In the genomic region with DNA sequence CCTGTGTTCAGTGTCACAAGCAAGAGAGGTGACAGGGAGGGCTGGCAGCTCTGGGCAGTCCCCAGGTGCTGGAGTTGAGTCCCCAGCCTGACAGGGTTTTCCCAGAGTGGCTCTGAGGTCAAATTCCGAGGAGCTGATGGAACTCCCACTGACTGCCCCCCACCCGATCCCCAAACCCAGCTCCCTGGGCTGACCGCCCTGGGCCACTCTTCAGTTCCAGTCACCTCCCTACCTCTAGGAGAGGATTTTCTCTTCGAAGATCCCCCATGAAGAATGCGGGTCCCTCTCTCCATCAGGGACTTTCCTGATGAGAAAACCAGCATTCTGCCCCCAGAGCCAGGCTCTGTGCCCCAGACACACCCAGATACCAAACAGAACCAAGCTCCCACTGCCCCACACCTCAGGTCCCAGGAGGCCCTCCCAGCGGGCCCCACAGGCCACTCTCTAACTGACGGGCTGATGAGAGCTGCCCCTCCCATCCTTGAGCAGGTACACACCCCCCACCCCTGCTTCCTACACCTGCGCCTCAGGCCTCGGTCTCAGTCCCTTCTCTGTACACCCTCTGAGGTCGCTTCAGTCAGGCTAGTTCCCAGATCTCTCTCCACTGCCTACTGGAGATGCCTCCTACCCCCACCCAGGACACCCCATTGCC, we compare ENCODE assay signal across 18 cellular contexts. TPM values are rescaled to one million over a fixed set of nuclear protein-coding genes. Genes with fewer than 3 reads are reported as not detected.
DNase-seq lines count a peak whose midpoint lies in the region; ATAC-seq, FAIRE-seq and TF ChIP-seq lines count a peak whose summit lies in the region.
"Had no signal": no experiment of that assay in that cellular context is flagged by ENCODE, and none has a peak within 500 bp of the region (broad histone marks: within the 10 kb centered on the region; RNA-seq: fewer than 3 reads in every experiment).

No MANE protein-coding gene starts in this region.

- H4K20me1 ChIP-seq in HepG2 (ENCODE audit: insufficient read depth, low read length): no peaks in the 10 kb centered on the region
- no peaks in the 10 kb centered on the region for H4K20me1 ChIP-seq in keratinocyte (ENCODE audit: control insufficient read depth, extremely low read depth, insufficient read depth, low read length)

- ATAC-seq in right lobe of liver (peak in 1 of 4 donors; percentile 27), HepG2 (no peak), HG02970 (IDR thresholded peaks at IDR 0.05; ENCODE audit: low FRiP score, unreplicated experiment) (no peak), SK-N-SH treated with all-trans-retinoic acid at 6 μM for 48 hours (no peak)
- ATAC-seq: body of pancreas, K562, left lobe of liver had no signal

- FAIRE-seq in HepG2 (lab: Jason Lieb, UNC) (no peak), keratinocyte (lab: Jason Lieb, UNC) (no peak)
- FAIRE-seq: K562 had no signal

- H3K9me1 ChIP-seq in keratinocyte (ENCODE audit: control insufficient read depth, extremely low read depth, insufficient read depth, low read length): no peaks in the 10 kb centered on the region

- CTCF ChIA-PET in HepG2 (lab: Yijun Ruan, JAX; ENCODE audit: low intra/inter-chr PET ratio, low total read pairs): no interaction called here
- CTCF ChIA-PET in RWPE1 (lab: Yijun Ruan, JAX): interaction anchor here (0.6 to 0.7 kb wide), 2 partner anchors 79 to 400 kb away, joined by 3 read pairs; no protein-coding TSS in a partner anchor

- in situ Hi-C loops in HepG2 (cut with HindIII; ENCODE audit: extremely low pct_ligation_motif_present, low pct_unique_long_range_greater_than_20kb): no loop called here

- dilution Hi-C loops in keratinocyte (cut with MboI; ENCODE audit: extremely low pct_ligation_motif_present, low sequenced_read_pairs): no loop called here

- intact Hi-C loops in right lobe of liver (cut with DNase I) (no loop called here), HepG2 (cut with micrococcal nuclease; ENCODE audit: unreplicated experiment) (no loop called here)

- no peak overlapping the region for H3K9ac ChIP-seq in HepG2 (ENCODE audit: insufficient read depth, low read depth, low read length)
- no peak overlapping the region for H3K9ac ChIP-seq in keratinocyte (ENCODE audit: control insufficient read depth, extremely low read depth, insufficient read depth, low read length)

- H3K79me2 ChIP-seq in HepG2 (ENCODE audit: insufficient read depth, low read length) (no peaks in the 10 kb centered on the region), keratinocyte (ENCODE audit: control insufficient read depth, insufficient read depth, low read length) (no peaks in the 10 kb centered on the region)

- H3K27ac ChIP-seq in right lobe of liver (no peak overlapping the region), HepG2 (ENCODE audit: extremely low read length, insufficient read depth, low read length) (no peak overlapping the region), RWPE1 (peak overlapping the region; percentile 60), keratinocyte (ENCODE audit: control insufficient read depth, insufficient read depth, low read length) (peak overlapping the region; percentile 5)
- H3K27ac ChIP-seq: body of pancreas, colonic mucosa, Peyer's patch, SK-N-MC had no signal

- POLR2A ChIA-PET in HepG2 (lab: Yijun Ruan, JAX) (no interaction called here), RWPE1 (lab: Yijun Ruan, JAX; ENCODE audit: low non-redundant PET) (no interaction called here)

- no peak for TF ChIP-seq CTCF in right lobe of liver (IDR thresholded peaks at IDR 0.05)
- no peak for TF ChIP-seq CTCF in HepG2 (CRISPR knock-in tag; IDR thresholded peaks at IDR 0.05)
- TF ChIP-seq CTCF in RWPE1 (conservative IDR thresholded peaks at IDR 0.05; ENCODE audit: low read depth): no peak
- TF ChIP-seq CTCF in keratinocyte (optimal IDR thresholded peaks at IDR 0.05 in 1 of 3, IDR thresholded peaks at IDR 0.05 in 1 of 3, conservative IDR thresholded peaks at IDR 0.05 in 1 of 3; ENCODE audit: extremely low read depth in 1 of 3, insufficient read depth in 2 of 3, low read length in 3 of 3): no peak

- no peaks in the 10 kb centered on the region for H3K9me3 ChIP-seq in right lobe of liver
- no peaks in the 10 kb centered on the region for H3K9me3 ChIP-seq in HepG2 (ENCODE audit: low read length)
- no peaks in the 10 kb centered on the region for H3K9me3 ChIP-seq in keratinocyte (ENCODE audit: control insufficient read depth, low read depth, low read length)
- H3K9me3 ChIP-seq: body of pancreas, colonic mucosa, Peyer's patch had no signal

- H3K4me2 ChIP-seq in HepG2 (ENCODE audit: low read depth, low read length): no peak overlapping the region
- no peak overlapping the region for H3K4me2 ChIP-seq in keratinocyte (ENCODE audit: control insufficient read depth, extremely low read depth, insufficient read depth, low read depth, low read length)

- H3K27me3 ChIP-seq in right lobe of liver (no peaks in the 10 kb centered on the region), HepG2 (ENCODE audit: control insufficient read depth in 1 of 2, insufficient read depth in 2 of 2, low read length in 2 of 2) (peaks cover 0 to 11% of the 10 kb centered on the region in 2 experiments; a peak in 3 of 5 replicates), keratinocyte (ENCODE audit: control insufficient read depth, extremely low read depth, insufficient read depth, low read length) (no peaks in the 10 kb centered on the region)
- H3K27me3 ChIP-seq: body of pancreas, colonic mucosa had no signal

- TF ChIP-seq EP300 in HepG2 (IDR thresholded peaks at IDR 0.05; ENCODE audit: low read depth in 2 of 2, low read length in 2 of 2): no peak
- no peak for TF ChIP-seq EP300 in HepG2 (CRISPR knock-in tag; IDR thresholded peaks at IDR 0.05; ENCODE audit: borderline replicate concordance)

- H3K36me3 ChIP-seq in right lobe of liver (no peaks in the 10 kb centered on the region), HepG2 (replicated peaks in 1 of 2; ENCODE audit: control insufficient read depth in 1 of 2, insufficient read depth in 2 of 2, low read length in 2 of 2) (no peaks in the 10 kb centered on the region), keratinocyte (ENCODE audit: control insufficient read depth in 2 of 2, extremely low read depth in 1 of 2, insufficient read depth in 2 of 2, low read length in 2 of 2) (no peaks in the 10 kb centered on the region)
- H3K36me3 ChIP-seq: colonic mucosa, Peyer's patch had no signal

- 55% methylated on average over 4 of the region's 10 CpGs for WGBS in right lobe of liver (ENCODE audit: insufficient coverage, low coverage, low lambda C conversion rate, missing lambda C conversion rate)
- WGBS in HepG2 (ENCODE audit: low lambda C conversion rate): 4% methylated on average over 7 of the region's 10 CpGs

- no peak overlapping the region for H2AFZ ChIP-seq in HepG2 (ENCODE audit: low read length)
- no peak overlapping the region for H2AFZ ChIP-seq in keratinocyte (ENCODE audit: control insufficient read depth, low read length)

- no peak overlapping the region for H3K4me3 ChIP-seq in right lobe of liver
- H3K4me3 ChIP-seq in HepG2 (replicated peaks in 1 of 3; ENCODE audit: insufficient read depth in 1 of 3, low read depth in 2 of 3, low read length in 3 of 3): no peak overlapping the region
- H3K4me3 ChIP-seq in keratinocyte (ENCODE audit: control insufficient read depth in 2 of 3, extremely low read depth in 1 of 3, insufficient read depth in 2 of 3, low read depth in 1 of 3, low read length in 3 of 3): no peak overlapping the region
- H3K4me3 ChIP-seq: body of pancreas, colonic mucosa, K562, Peyer's patch, SK-N-MC had no signal

- TF ChIP-seq RAD21 in HepG2 (CRISPR knock-in tag; IDR thresholded peaks at IDR 0.05): no peak

- TF ChIP-seq POLR2A in right lobe of liver (IDR thresholded peaks at IDR 0.05) (no peak), HepG2 (IDR thresholded peaks at IDR 0.05; ENCODE audit: insufficient read depth in 1 of 2, low read depth in 2 of 2, low read length in 2 of 2) (no peak)

- BruUV-seq in HepG2 (replicated peaks; lab: Mats Ljungman, UMichigan): no TSS peak

- peak in 2 of 3 donors; percentile 7 to 29 for DNase-seq in right lobe of liver
- no peak for DNase-seq in HepG2 (ENCODE audit: low spot score)
- DNase-seq in RWPE1 (ENCODE audit: low spot score): no peak
- DNase-seq in keratinocyte (ENCODE audit: low read depth, low spot score): no peak
- no peak for DNase-seq in SW 1271 (lab: John Stamatoyannopoulos, UW)
- DNase-seq: activated CD4-positive, alpha-beta memory T cell treated with anti-CD3 and anti-CD28 coated beads for 36 hours; activated naive CD4-positive, alpha-beta T cell treated with anti-CD3 and anti-CD28 coated beads, Interleukin-2, amount 50 U/mL, for 16 hours; body of pancreas; colonic mucosa; GDM1; NCI-H2029 had no signal

- H3K4me1 ChIP-seq in right lobe of liver (no peaks in the 10 kb centered on the region), HepG2 (ENCODE audit: insufficient read depth, low read length) (no peaks in the 10 kb centered on the region), keratinocyte (ENCODE audit: control insufficient read depth, extremely low read depth, insufficient read depth, low read length) (peaks cover 55% of the 10 kb centered on the region)
- H3K4me1 ChIP-seq: colonic mucosa had no signal

RNA-seq across cellular contexts. Expression of a gene that starts 12.1 kb away (rescaled TPM):
- total RNA-seq in right lobe of liver (10 to 100 TPM in 1 of 6 experiments, 1 to 10 TPM in 5; 3.4 to 12.9 (median 6.5) TPM), HepG2 (2016; rRNA removed; fragmentation: Illumina TruSeq; extraction: Trizol) (not detected in 2 replicates)
- total RNA-seq in HepG2 (2016; cell fraction: cytosol; rRNA removed; fragmentation: Illumina TruSeq; extraction: Trizol; ENCODE audit: low read depth): 0.18 TPM in 1 of 2 replicates, not detected in the other
- total RNA-seq in HepG2 (2016; cell fraction: insoluble cytoplasmic fraction; rRNA removed; fragmentation: Illumina TruSeq; extraction: Trizol): not detected in 2 replicates
- total RNA-seq in HepG2 (2016; cell fraction: membrane; rRNA removed; fragmentation: Illumina TruSeq; extraction: Trizol): 0.28 TPM in 1 of 2 replicates, not detected in the other
- not detected in 2 replicates for total RNA-seq in HepG2 (2016; cell fraction: nucleus; rRNA removed; fragmentation: Illumina TruSeq; extraction: Trizol)
- polyA plus RNA-seq in HepG2 (2011; rRNA removed) (0.73 and 0.86 TPM in 2 replicates), keratinocyte (71.9 to 128 TPM (median 78.6 TPM) in 3 replicates)
- 0.35 and 0.56 TPM in 2 replicates for polyA plus RNA-seq in HepG2 (2011; cell fraction: cytosol; rRNA removed)
- polyA plus RNA-seq in HepG2 (2011; cell fraction: nucleus; rRNA removed): 0.61 and 0.68 TPM in 2 replicates
- polyA plus RNA-seq in HepG2 (2012): 0.39 TPM in 1 of 2 replicates, not detected in the other
- 0.14 and 0.26 TPM in 2 replicates for polyA plus RNA-seq in HepG2 (2016; cell fraction: cytosol; fragmentation: Illumina TruSeq; extraction: Trizol; ENCODE audit: low read depth)
- polyA plus RNA-seq in HepG2 (2016; cell fraction: insoluble cytoplasmic fraction; fragmentation: Illumina TruSeq; extraction: Trizol; ENCODE audit: low read depth): 0.21 TPM in 1 of 2 replicates, not detected in the other
- polyA plus RNA-seq in HepG2 (2016; cell fraction: membrane; fragmentation: Illumina TruSeq; extraction: Trizol; ENCODE audit: low read depth): 0.16 and 0.20 TPM in 2 replicates
- polyA plus RNA-seq in HepG2 (2016; cell fraction: nucleus; fragmentation: Illumina TruSeq; extraction: Trizol; ENCODE audit: insufficient read depth, low read depth): 0.45 TPM in 1 of 2 replicates, not detected in the other
- 0.64 and 2.0 TPM in 2 replicates for polyA minus RNA-seq in HepG2 (2011; rRNA and poly(A)+ RNA removed; ENCODE audit: low replicate concordance)
- not detected in 2 replicates for polyA minus RNA-seq in HepG2 (2011; cell fraction: cytosol; rRNA and poly(A)+ RNA removed)
- 0.37 TPM in 1 of 2 replicates, not detected in the other for polyA minus RNA-seq in HepG2 (2011; cell fraction: nucleus; rRNA and poly(A)+ RNA removed)
- polyA plus RNA-seq in keratinocyte (2011; ENCODE audit: low read depth): 13.8 TPM
- polyA plus RNA-seq in keratinocyte (2011; cell fraction: cytosol; rRNA removed): 107 and 165 TPM in 2 replicates
- 80.3 and 118 TPM in 2 replicates for polyA plus RNA-seq in keratinocyte (2011; cell fraction: nucleus; rRNA removed)
- 55.6 and 168 TPM in 2 replicates for polyA plus RNA-seq in keratinocyte (2012; ENCODE audit: low replicate concordance)
- polyA minus RNA-seq in keratinocyte: 69.1 to 336 TPM (median 108 TPM) in 3 replicates
- 111 TPM for polyA minus RNA-seq in keratinocyte (2011; cell fraction: cytosol; rRNA and poly(A)+ RNA removed)
- 35.8 and 45.0 TPM in 2 replicates for polyA minus RNA-seq in keratinocyte (2011; cell fraction: nucleus; rRNA and poly(A)+ RNA removed)

RNA-seq across cellular contexts. Expression of a gene that starts 26.1 kb away (rescaled TPM):
- total RNA-seq in right lobe of liver (10 to 100 TPM in 1 of 6 experiments, 1 to 10 TPM in 5; 2.9 to 12.8 (median 4.0) TPM), HepG2 (2016; rRNA removed; fragmentation: Illumina TruSeq; extraction: Trizol) (not detected in 2 replicates)
- not detected in 2 replicates for total RNA-seq in HepG2 (2016; cell fraction: cytosol; rRNA removed; fragmentation: Illumina TruSeq; extraction: Trizol; ENCODE audit: low read depth)
- not detected in 2 replicates for total RNA-seq in HepG2 (2016; cell fraction: insoluble cytoplasmic fraction; rRNA removed; fragmentation: Illumina TruSeq; extraction: Trizol)
- total RNA-seq in HepG2 (2016; cell fraction: membrane; rRNA removed; fragmentation: Illumina TruSeq; extraction: Trizol): not detected in 2 replicates
- total RNA-seq in HepG2 (2016; cell fraction: nucleus; rRNA removed; fragmentation: Illumina TruSeq; extraction: Trizol): not detected in 2 replicates
- polyA plus RNA-seq in HepG2 (2011; rRNA removed) (not detected in 2 replicates), keratinocyte (0.05 to 0.12 TPM (median 0.06 TPM) in 3 replicates)
- polyA plus RNA-seq in HepG2 (2011; cell fraction: cytosol; rRNA removed): 0.01 and 0.03 TPM in 2 replicates
- 0.05 and 0.11 TPM in 2 replicates for polyA plus RNA-seq in HepG2 (2011; cell fraction: nucleus; rRNA removed)
- polyA plus RNA-seq in HepG2 (2012): not detected in 2 replicates
- not detected in 2 replicates for polyA plus RNA-seq in HepG2 (2016; cell fraction: cytosol; fragmentation: Illumina TruSeq; extraction: Trizol; ENCODE audit: low read depth)
- polyA plus RNA-seq in HepG2 (2016; cell fraction: insoluble cytoplasmic fraction; fragmentation: Illumina TruSeq; extraction: Trizol; ENCODE audit: low read depth): not detected in 2 replicates
- polyA plus RNA-seq in HepG2 (2016; cell fraction: membrane; fragmentation: Illumina TruSeq; extraction: Trizol; ENCODE audit: low read depth): not detected in 2 replicates
- not detected in 2 replicates for polyA plus RNA-seq in HepG2 (2016; cell fraction: nucleus; fragmentation: Illumina TruSeq; extraction: Trizol; ENCODE audit: insufficient read depth, low read depth)
- not detected in 2 replicates for polyA minus RNA-seq in HepG2 (2011; rRNA and poly(A)+ RNA removed; ENCODE audit: low replicate concordance)
- polyA minus RNA-seq in HepG2 (2011; cell fraction: cytosol; rRNA and poly(A)+ RNA removed): not detected in 2 replicates
- not detected in 2 replicates for polyA minus RNA-seq in HepG2 (2011; cell fraction: nucleus; rRNA and poly(A)+ RNA removed)
- polyA plus RNA-seq in keratinocyte (2011; ENCODE audit: low read depth): not detected
- 0.02 TPM in 1 of 2 replicates, not detected in the other for polyA plus RNA-seq in keratinocyte (2011; cell fraction: cytosol; rRNA removed)
- polyA plus RNA-seq in keratinocyte (2011; cell fraction: nucleus; rRNA removed): 0.09 TPM in 1 of 2 replicates, not detected in the other
- polyA plus RNA-seq in keratinocyte (2012; ENCODE audit: low replicate concordance): not detected in 2 replicates
- not detected in 3 replicates for polyA minus RNA-seq in keratinocyte
- polyA minus RNA-seq in keratinocyte (2011; cell fraction: cytosol; rRNA and poly(A)+ RNA removed): not detected
- polyA minus RNA-seq in keratinocyte (2011; cell fraction: nucleus; rRNA and poly(A)+ RNA removed): not detected in 2 replicates
- total RNA-seq: renal cortical epithelial cell had no signal

RNA-seq across cellular contexts. Expression of a gene that starts 43.9 kb away (rescaled TPM):
- not detected for total RNA-seq in right lobe of liver
- 0.39 and 0.64 TPM in 2 replicates for total RNA-seq in HepG2 (2016; rRNA removed; fragmentation: Illumina TruSeq; extraction: Trizol)
- 0.09 and 0.10 TPM in 2 replicates for total RNA-seq in HepG2 (2016; cell fraction: cytosol; rRNA removed; fragmentation: Illumina TruSeq; extraction: Trizol; ENCODE audit: low read depth)
- total RNA-seq in HepG2 (2016; cell fraction: insoluble cytoplasmic fraction; rRNA removed; fragmentation: Illumina TruSeq; extraction: Trizol): 0.39 and 0.49 TPM in 2 replicates
- 0.25 and 0.38 TPM in 2 replicates for total RNA-seq in HepG2 (2016; cell fraction: membrane; rRNA removed; fragmentation: Illumina TruSeq; extraction: Trizol)
- 0.60 and 0.65 TPM in 2 replicates for total RNA-seq in HepG2 (2016; cell fraction: nucleus; rRNA removed; fragmentation: Illumina TruSeq; extraction: Trizol)
- polyA plus RNA-seq in HepG2 (2011; rRNA removed): 0.08 and 0.09 TPM in 2 replicates
- 0.07 and 0.09 TPM in 2 replicates for polyA plus RNA-seq in HepG2 (2011; cell fraction: cytosol; rRNA removed)
- polyA plus RNA-seq in HepG2 (2011; cell fraction: nucleus; rRNA removed): 0.21 and 0.35 TPM in 2 replicates
- 0.04 and 0.05 TPM in 2 replicates for polyA plus RNA-seq in HepG2 (2012)
- 0.06 and 0.11 TPM in 2 replicates for polyA plus RNA-seq in HepG2 (2016; cell fraction: cytosol; fragmentation: Illumina TruSeq; extraction: Trizol; ENCODE audit: low read depth)
- polyA plus RNA-seq in HepG2 (2016; cell fraction: insoluble cytoplasmic fraction; fragmentation: Illumina TruSeq; extraction: Trizol; ENCODE audit: low read depth): 0.24 and 0.28 TPM in 2 replicates
- 0.11 and 0.14 TPM in 2 replicates for polyA plus RNA-seq in HepG2 (2016; cell fraction: membrane; fragmentation: Illumina TruSeq; extraction: Trizol; ENCODE audit: low read depth)
- polyA plus RNA-seq in HepG2 (2016; cell fraction: nucleus; fragmentation: Illumina TruSeq; extraction: Trizol; ENCODE audit: insufficient read depth, low read depth): 0.53 and 0.95 TPM in 2 replicates
- 0.07 and 0.30 TPM in 2 replicates for polyA minus RNA-seq in HepG2 (2011; rRNA and poly(A)+ RNA removed; ENCODE audit: low replicate concordance)
- not detected in 2 replicates for polyA minus RNA-seq in HepG2 (2011; cell fraction: cytosol; rRNA and poly(A)+ RNA removed)
- polyA minus RNA-seq in HepG2 (2011; cell fraction: nucleus; rRNA and poly(A)+ RNA removed): 0.13 TPM in 1 of 2 replicates, not detected in the other
- polyA plus RNA-seq in keratinocyte: not detected in 3 replicates
- polyA plus RNA-seq in keratinocyte (2011; ENCODE audit: low read depth): not detected
- polyA plus RNA-seq in keratinocyte (2011; cell fraction: cytosol; rRNA removed): not detected in 2 replicates
- not detected in 2 replicates for polyA plus RNA-seq in keratinocyte (2011; cell fraction: nucleus; rRNA removed)
- not detected in 2 replicates for polyA plus RNA-seq in keratinocyte (2012; ENCODE audit: low replicate concordance)
- polyA minus RNA-seq in keratinocyte: not detected in 3 replicates
- not detected for polyA minus RNA-seq in keratinocyte (2011; cell fraction: cytosol; rRNA and poly(A)+ RNA removed)
- not detected in 2 replicates for polyA minus RNA-seq in keratinocyte (2011; cell fraction: nucleus; rRNA and poly(A)+ RNA removed)
- total RNA-seq: K562, left lobe of liver, Peyer's patch had no signal

Comparison
In these comparisons a context has a peak if more than half of its experiments do, and no peak if none do; other contexts are left out.
1. DNase-seq: peak in right lobe of liver (2 of 3); none in HepG2 (single experiment), RWPE1 (single experiment), keratinocyte (single experiment) and SW 1271 (0 of 2).
2. H3K27ac ChIP-seq: peak in RWPE1 (single experiment) and keratinocyte (single experiment); none in right lobe of liver (0 of 3) and HepG2 (single experiment).